20 cellular contexts compared by ENCODE assay signal in genomic region chr1:97304366-97304765, GRCh38.
"Had no signal": no experiment of that assay in that cellular context is flagged by ENCODE, and none has a peak within 500 bp of the region (broad histone marks: within the 10 kb centered on the region; RNA-seq: fewer than 3 reads in every experiment).

No MANE protein-coding gene starts in this region.

- H3K27me3 ChIP-seq: body of pancreas, gastroesophageal sphincter, stomach, upper lobe of right lung had no signal

- ATAC-seq: activated CD8-positive, alpha-beta T cell treated with anti-CD3 and anti-CD28 coated beads, Interleukin-2, amount 10 ng/mL, durations not matched to agents 7 days and 5 days; activated naive CD4-positive, alpha-beta T cell treated with anti-CD3 and anti-CD28 coated beads, Interleukin-2, amount 50 U/mL, for 72 hours; activated T-cell treated with anti-CD3 and anti-CD28 coated beads, Interleukin-2, amount 50 U/mL, for 72 hours; body of pancreas; gastroesophageal sphincter; left colon; natural killer cell treated with Interleukin-12 subunit alpha and Interleukin-12 subunit beta and Interleukin-15 and Interleukin-18, amount 100 ng/mL, for 72 hours; upper lobe of right lung had no signal

- H3K27ac ChIP-seq: body of pancreas, gastroesophageal sphincter, stomach, thoracic aorta, upper lobe of right lung had no signal

- H3K27me3 Mint-ChIP-seq: activated B cell treated with CpG ODN at 0.5 μM for 24 hours; central memory CD8-positive, alpha-beta T cell; natural killer cell treated with Interleukin-12 subunit alpha and Interleukin-12 subunit beta and Interleukin-15 and Interleukin-18, amount 100 ng/mL, for 72 hours had no signal

- H3K27ac Mint-ChIP-seq: activated B cell treated with CpG ODN at 0.5 μM for 24 hours; activated CD8-positive, alpha-beta T cell treated with anti-CD3 and anti-CD28 coated beads, Interleukin-2, amount 10 ng/mL, durations not matched to agents 7 days and 5 days; activated naive CD4-positive, alpha-beta T cell treated with anti-CD3 and anti-CD28 coated beads, Interleukin-2, amount 50 U/mL, for 72 hours; activated T-cell treated with anti-CD3 and anti-CD28 coated beads, Interleukin-2, amount 50 U/mL, for 72 hours; natural killer cell treated with Interleukin-12 subunit alpha and Interleukin-12 subunit beta and Interleukin-15 and Interleukin-18, amount 100 ng/mL, for 72 hours; T-helper 1 cell treated with Interleukin-12 subunit alpha and Interleukin-12 subunit beta and Interleukin-4 antibody, amounts not matched to agents 30 μg/mL and 1 μg/mL, for 36 hours had no signal

- H3K36me3 ChIP-seq: gastroesophageal sphincter, thoracic aorta had no signal

- H3K9me3 Mint-ChIP-seq: activated B cell treated with CpG ODN at 0.5 μM for 24 hours; activated naive CD4-positive, alpha-beta T cell treated with anti-CD3 and anti-CD28 coated beads, Interleukin-2, amount 50 U/mL, for 72 hours; activated T-cell treated with anti-CD3 and anti-CD28 coated beads, Interleukin-2, amount 50 U/mL, for 72 hours; central memory CD8-positive, alpha-beta T cell; natural killer cell treated with Interleukin-12 subunit alpha and Interleukin-12 subunit beta and Interleukin-15 and Interleukin-18, amount 100 ng/mL, for 72 hours; T-helper 1 cell treated with Interleukin-12 subunit alpha and Interleukin-12 subunit beta and Interleukin-4 antibody, amounts not matched to agents 30 μg/mL and 1 μg/mL, for 36 hours had no signal

- H3K4me1 Mint-ChIP-seq: activated B cell treated with CpG ODN at 0.5 μM for 24 hours; central memory CD8-positive, alpha-beta T cell had no signal

- H3K9me3 ChIP-seq: body of pancreas, gastroesophageal sphincter, stomach, thoracic aorta, upper lobe of right lung had no signal

- H3K4me3 Mint-ChIP-seq: activated B cell treated with CpG ODN at 0.5 μM for 24 hours; activated CD8-positive, alpha-beta T cell treated with anti-CD3 and anti-CD28 coated beads, Interleukin-2, amount 10 ng/mL, durations not matched to agents 7 days and 5 days; activated T-cell treated with anti-CD3 and anti-CD28 coated beads, Interleukin-2, amount 50 U/mL, for 72 hours; central memory CD8-positive, alpha-beta T cell; natural killer cell treated with Interleukin-12 subunit alpha and Interleukin-12 subunit beta and Interleukin-15 and Interleukin-18, amount 100 ng/mL, for 72 hours; T-helper 1 cell treated with Interleukin-12 subunit alpha and Interleukin-12 subunit beta and Interleukin-4 antibody, amounts not matched to agents 30 μg/mL and 1 μg/mL, for 36 hours had no signal

- H3K4me1 ChIP-seq: body of pancreas, stomach, upper lobe of right lung had no signal

- DNase-seq: activated B cell treated with CpG ODN at 0.5 μM for 24 hours; activated CD4-positive, alpha-beta T cell treated with anti-CD3 and anti-CD28 coated beads for 48 hours; activated CD8-positive, alpha-beta memory T cell treated with anti-CD3 and anti-CD28 coated beads, Interleukin-2, amount 50 U/mL, for 4 hours; activated CD8-positive, alpha-beta T cell treated with anti-CD3 and anti-CD28 coated beads, Interleukin-2, amount 10 ng/mL, durations not matched to agents 7 days and 5 days; activated gamma-delta T cell; activated T-cell treated with anti-CD3 and anti-CD28 coated beads, Interleukin-2, amount 50 U/mL, for 72 hours; amniotic stem cell; body of pancreas; effector CD8-positive, alpha-beta T cell; left colon; mammary epithelial cell; stimulated activated CD4-positive, alpha-beta T cell treated with anti-CD3 and anti-CD28 coated beads, Interleukin-1b, Interleukin-23, amount 100 ng/mL, for 48 hours; stomach; upper lobe of right lung had no signal

- H3K4me3 ChIP-seq: body of pancreas, gastroesophageal sphincter, stomach, thoracic aorta, upper lobe of right lung had no signal
